In the genomic region with DNA sequence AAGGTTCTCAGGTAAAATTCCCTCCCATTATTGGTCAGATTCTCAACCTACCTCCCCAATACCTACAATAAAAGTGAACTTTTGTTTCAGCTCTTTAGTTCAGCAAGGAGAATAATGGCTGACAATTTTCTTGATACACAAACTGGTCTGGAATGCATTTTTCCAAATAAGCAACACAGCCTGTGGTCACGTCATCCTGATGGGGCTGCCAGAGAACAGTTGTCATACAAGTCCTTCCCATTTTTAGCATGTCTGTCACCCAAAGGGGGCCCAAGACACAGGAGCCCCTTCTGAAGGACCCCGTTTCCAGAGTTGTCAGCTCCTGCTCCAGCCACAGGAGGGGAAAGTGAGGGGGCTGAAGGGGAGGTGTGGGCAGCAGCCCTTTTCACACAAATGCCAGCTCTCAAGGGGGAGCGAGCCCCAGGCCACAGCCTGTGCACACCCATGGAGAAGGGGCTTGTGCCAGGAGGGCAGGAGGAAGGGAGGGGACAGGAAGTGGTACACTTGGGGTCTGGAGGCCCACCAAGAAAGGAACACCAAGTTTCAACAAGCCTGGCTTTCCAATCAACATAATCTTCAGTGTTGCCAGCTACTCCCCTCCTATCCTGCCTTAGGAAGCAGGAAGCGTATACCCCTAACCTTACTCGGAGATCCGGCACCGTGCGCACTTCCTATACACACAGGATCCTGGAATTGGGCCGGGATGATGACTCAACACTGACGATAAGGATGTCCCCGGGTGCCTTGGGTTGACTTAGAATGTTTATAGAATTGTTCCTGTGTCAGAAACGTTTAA, we compare ENCODE assay signal across 9 cellular contexts. TPM values are rescaled to one million over a fixed set of nuclear protein-coding genes. Genes with fewer than 3 reads are reported as not detected.
DNase-seq lines count a peak whose midpoint lies in the region; ATAC-seq and TF ChIP-seq lines count a peak whose summit lies in the region.
"Had no signal": no experiment of that assay in that cellular context is flagged by ENCODE, and none has a peak within 500 bp of the region (broad histone marks: within the 10 kb centered on the region; RNA-seq: fewer than 3 reads in every experiment).

No MANE protein-coding gene starts in this region.

- H4K91ac ChIP-seq in IMR-90 (ENCODE audit: insufficient read depth, low read depth, low read length) = peak overlapping the region; percentile 99

- peaks cover 29% of the 10 kb centered on the region for H3K9me1 ChIP-seq in IMR-90 (ENCODE audit: insufficient read depth, low read length)

- dilution Hi-C loops in IMR-90 (cut with HindIII; ENCODE audit: low sequenced_read_pairs, unreplicated experiment) = no loop called here

- no CpG with 5 or more reads among the region's 12 CpGs for WGBS in IMR-90 (ENCODE audit: extremely low coverage in 2 of 2, insufficient read length in 1 of 2), 2 experiments
- 58 to 62% methylated on average over 12 of the region's 12 CpGs for WGBS in lower leg skin, 2 donors
- 75 to 78% methylated on average over 12 of the region's 12 CpGs for WGBS in tibial nerve, 2 donors

- H4K8ac ChIP-seq in IMR-90 (ENCODE audit: low read depth in 2 of 2, low read length in 2 of 2) = peak overlapping the region; percentile 90 to 99

- peak overlapping the region; percentile 100 for H2BK120ac ChIP-seq in IMR-90 (ENCODE audit: low read depth, low read length)

- peaks cover 0 to 6% of the 10 kb centered on the region in 2 experiments; a peak in 2 of 4 replicates for H3K79me1 ChIP-seq in IMR-90 (ENCODE audit: low read depth in 1 of 2, low read length in 2 of 2)

- peak overlapping the region; percentile 100 for H2BK5ac ChIP-seq in IMR-90 (ENCODE audit: low read depth, low read length, poor library complexity, severe bottlenecking)

- peak overlapping the region; percentile 99 for H3K27ac ChIP-seq in IMR-90 (ENCODE audit: insufficient read depth, low read length)
- H3K27ac ChIP-seq in tibial nerve = peak overlapping the region in 3 of 4 donors; percentile 42 to 75 (median 67)

- peak overlapping the region; percentile 97 for H2AK5ac ChIP-seq in IMR-90 (ENCODE audit: low read depth, low read length)

- peak overlapping the region; percentile 90 for H2AFZ ChIP-seq in IMR-90 (replicated peaks; ENCODE audit: low read length, poor library complexity)

- peak overlapping the region; percentile 97 for H4K5ac ChIP-seq in IMR-90 (ENCODE audit: low read depth, low read length)

- no peaks in the 10 kb centered on the region for H3K9me3 ChIP-seq in IMR-90 (ENCODE audit: control insufficient read depth, insufficient read depth, low read length)
- no peaks in the 10 kb centered on the region for H3K9me3 ChIP-seq in tibial nerve

- TF ChIP-seq RAD21 in IMR-90 (IDR thresholded peaks at IDR 0.05; ENCODE audit: low read length) = no peak

- H3K14ac ChIP-seq in IMR-90 (replicated peaks; ENCODE audit: low read depth, low read length) = peak overlapping the region; percentile 99

- H2AK9ac ChIP-seq in IMR-90 (replicated peaks; ENCODE audit: low read depth, low read length, poor library complexity) = peak overlapping the region; percentile 86

- H3K36me3 ChIP-seq in IMR-90 (ENCODE audit: control insufficient read depth, insufficient read depth, low read length) (no peaks in the 10 kb centered on the region), tibial nerve (peaks cover 4 to 95% (median 5%) of the 10 kb centered on the region in 3 donors)

- no peaks in the 10 kb centered on the region for H4K20me1 ChIP-seq in IMR-90 (ENCODE audit: insufficient read depth, low read length)

- peak overlapping the region; percentile 66 for H3K9ac ChIP-seq in IMR-90 (ENCODE audit: low read depth, low read length)

- no peak for TF ChIP-seq CTCF in IMR-90 (conservative IDR thresholded peaks at IDR 0.05; ENCODE audit: low read depth, low read length)
- no peak for TF ChIP-seq CTCF in lower leg skin (IDR thresholded peaks at IDR 0.05)
- no peak for TF ChIP-seq CTCF in tibial nerve (IDR thresholded peaks at IDR 0.05)

- H2BK15ac ChIP-seq in IMR-90 (ENCODE audit: low read depth, low read length) = peak overlapping the region; percentile 90; the same call in 2 of the 3 replicates

- H3K23ac ChIP-seq in IMR-90 (ENCODE audit: low read depth, low read length) = peak overlapping the region; percentile 99

- peak overlapping the region; percentile 100 for H2BK20ac ChIP-seq in IMR-90 (ENCODE audit: low read depth, low read length)

- H3K4me3 ChIP-seq in IMR-90 (ENCODE audit: insufficient read depth, low read depth, low read length) (no peak overlapping the region), lower leg skin (ENCODE audit: low read depth, poor library complexity, severe bottlenecking) (no peak overlapping the region), tibial nerve (no peak overlapping the region)

- DNase-seq in IMR-90 (peak; percentile 98), dedifferentiated amniotic fluid mesenchymal stem cell (ENCODE audit: extremely low spot score) (peak; percentile 61), lower leg skin (ENCODE audit: low spot score in 2 of 2) (peak; percentile 39 to 92), tibial nerve (ENCODE audit: low spot score in 2 of 2) (peak in 1 of 2 donors; percentile 46), NCI-H82 treated with DMSO at 0.1 percent for 48 hours (lab: John Stamatoyannopoulos, UW; ENCODE audit: unreplicated experiment) (no peak), NCI-H526 (lab: John Stamatoyannopoulos, UW) (no peak), HuH-7.5 (ENCODE audit: low spot score) (no peak)
- DNase-seq: NCI-H1694 treated with DMSO at 0.1 percent for 48 hours had no signal

- H3K4me2 ChIP-seq in IMR-90 (ENCODE audit: low read depth, low read length) = peak overlapping the region; percentile 24

- H3K27me3 ChIP-seq in IMR-90 (ENCODE audit: control insufficient read depth, insufficient read depth, low read length) (no peaks in the 10 kb centered on the region), tibial nerve (no peaks in the 10 kb centered on the region)

- H3K4ac ChIP-seq in IMR-90 (ENCODE audit: low read depth, low read length) = peak overlapping the region; percentile 100

- H3K18ac ChIP-seq in IMR-90 (ENCODE audit: low read depth, low read length) = peak overlapping the region; percentile 96

- no TSS peak for BruUV-seq in IMR-90 (replicated peaks; lab: Mats Ljungman, UMichigan)

- CTCF ChIA-PET in IMR-90 (lab: Yijun Ruan, JAX) = interaction anchor here (0.7 to 1.0 kb wide), 2 partner anchors 91 to 1829 kb away, joined by 3 read pairs; no protein-coding TSS in a partner anchor

- TF ChIP-seq EP300 in tibial nerve (IDR thresholded peaks at IDR 0.05) = peak; percentile 27 to 66

- in situ Hi-C loops in IMR-90 (cut with MboI; ENCODE audit: low sequenced_read_pairs) = no loop called here

- H3K56ac ChIP-seq in IMR-90 (ENCODE audit: extremely low read depth, insufficient read depth, low read length) = peak overlapping the region; percentile 92

- POLR2A ChIA-PET in IMR-90 (lab: Charles Lee; ENCODE audit: unreplicated experiment) = interaction anchor here (0.6 to 1.1 kb wide), 2 partner anchors 45 to 99 kb away, joined by 4 to 6 read pairs; no protein-coding TSS in a partner anchor

- H3K4me1 ChIP-seq in IMR-90 (ENCODE audit: control insufficient read depth, insufficient read depth, low read length) (peaks cover 32% of the 10 kb centered on the region), tibial nerve (peaks cover 0 to 17% (median 0%) of the 10 kb centered on the region in 4 donors)

- TF ChIP-seq POLR2A in IMR-90 (IDR thresholded peaks at IDR 0.05; ENCODE audit: low read depth, low read length) (0 out of 2 replicates have a peak, but pooled peaks have one; percentile 13), lower leg skin (IDR thresholded peaks at IDR 0.05) (no peak), tibial nerve (IDR thresholded peaks at IDR 0.05) (no peak)

- intact Hi-C loops in IMR-90 (cut with micrococcal nuclease) = loop anchor here (1.0 to 2.0 kb wide), 2 partner anchors 26 to 43 kb away; a partner anchor contains a TSS
- intact Hi-C loops in lower leg skin (cut with DNase I; ENCODE audit: low total_unique reads) = no loop called here

- ATAC-seq in IMR-90 (ENCODE audit: low read depth) (peak; percentile 93), HG03460 (IDR thresholded peaks at IDR 0.05; ENCODE audit: unreplicated experiment) (no peak)

TF ChIP-seq in IMR-90, 13 proteins besides CTCF, POLR2A, EP300 and RAD21 (continues in another document):
- 0 out of 2 replicates have a peak, but pooled peaks have one; percentile 2 for TF ChIP-seq BHLHE40 (IDR thresholded peaks at IDR 0.05; ENCODE audit: low read depth, low read length)
- no peak for TF ChIP-seq MAFK (IDR thresholded peaks at IDR 0.05; ENCODE audit: low read depth, low read length)
- peak; percentile 87 for TF ChIP-seq FOS (IDR thresholded peaks at IDR 0.05; ENCODE audit: low read depth, low read length)
- TF ChIP-seq, protein P1, sequence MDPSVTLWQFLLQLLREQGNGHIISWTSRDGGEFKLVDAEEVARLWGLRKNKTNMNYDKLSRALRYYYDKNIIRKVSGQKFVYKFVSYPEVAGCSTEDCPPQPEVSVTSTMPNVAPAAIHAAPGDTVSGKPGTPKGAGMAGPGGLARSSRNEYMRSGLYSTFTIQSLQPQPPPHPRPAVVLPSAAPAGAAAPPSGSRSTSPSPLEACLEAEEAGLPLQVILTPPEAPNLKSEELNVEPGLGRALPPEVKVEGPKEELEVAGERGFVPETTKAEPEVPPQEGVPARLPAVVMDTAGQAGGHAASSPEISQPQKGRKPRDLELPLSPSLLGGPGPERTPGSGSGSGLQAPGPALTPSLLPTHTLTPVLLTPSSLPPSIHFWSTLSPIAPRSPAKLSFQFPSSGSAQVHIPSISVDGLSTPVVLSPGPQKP (IDR thresholded peaks at IDR 0.05; ENCODE audit: borderline replicate concordance, low read depth, low read length) = no peak
- TF ChIP-seq NFE2L2 (IDR thresholded peaks at IDR 0.05; ENCODE audit: low read depth, low read length) = 0 out of 2 replicates have a peak, but pooled peaks have one; percentile 6
- no peak for TF ChIP-seq CHD1 (IDR thresholded peaks at IDR 0.05; ENCODE audit: low read depth, low read length)
- TF ChIP-seq CEBPB (IDR thresholded peaks at IDR 0.05; ENCODE audit: low read depth, low read length) = peak; percentile 34; the same call in 1 of the 2 replicates
- no peak for TF ChIP-seq MAZ (IDR thresholded peaks at IDR 0.05; ENCODE audit: borderline replicate concordance, low read depth, low read length)
- peak; percentile 7 for TF ChIP-seq RCOR1 (IDR thresholded peaks at IDR 0.05; ENCODE audit: insufficient replicate concordance, low read length)
- TF ChIP-seq RFX5 (IDR thresholded peaks at IDR 0.05; ENCODE audit: low read depth, low read length) = no peak

RNA-seq across cellular contexts. Expression of a gene that starts 43.4 kb away (rescaled TPM):
- 27.5 and 30.1 TPM in 2 replicates for total RNA-seq in IMR-90 (2012; rRNA removed)
- 179 and 187 TPM in 2 replicates for polyA plus RNA-seq in IMR-90 (2012; rRNA removed)
- polyA plus RNA-seq in IMR-90 (2012; cell fraction: cytosol; rRNA removed) = 120 and 255 TPM in 2 replicates
- polyA plus RNA-seq in IMR-90 (2012; cell fraction: nucleus; rRNA removed; ENCODE audit: low replicate concordance) = 44.1 and 131 TPM in 2 replicates
- total RNA-seq in lower leg skin = 10 to 100 TPM; 46.3 to 85.0 (median 61.4) TPM
- 100 to 1,000 TPM; 113 to 150 (median 128) TPM for total RNA-seq in tibial nerve

Comparison
In these comparisons a context has a peak if more than half of its experiments do, and no peak if none do; other contexts are left out.
1. DNase-seq: peak in IMR-90 (single experiment), dedifferentiated amniotic fluid mesenchymal stem cell (single experiment) and lower leg skin (2 of 2); none in NCI-H82 treated with DMSO at 0.1 percent for 48 hours (single experiment), NCI-H526 (0 of 2) and HuH-7.5 (single experiment).